8 cellular contexts compared by ENCODE assay signal in genomic region chr13:60654405-60654804, GRCh38.
DNase-seq lines count a peak whose midpoint lies in the region; ATAC-seq and TF ChIP-seq lines count a peak whose summit lies in the region.

No MANE protein-coding gene starts in this region.

- no peak overlapping the region for H4K8ac ChIP-seq in IMR-90 (ENCODE audit: low read depth in 2 of 2, low read length in 2 of 2)

- no peak overlapping the region for H2AK9ac ChIP-seq in IMR-90 (replicated peaks; ENCODE audit: low read depth, low read length, poor library complexity)

- dilution Hi-C loops in IMR-90 (cut with HindIII; ENCODE audit: low sequenced_read_pairs, unreplicated experiment), result no loop called here

- no peak overlapping the region for H2AK5ac ChIP-seq in IMR-90 (ENCODE audit: low read depth, low read length)

- H3K9me1 ChIP-seq in IMR-90 (ENCODE audit: insufficient read depth, low read length), result no peaks in the 10 kb centered on the region

- no peak overlapping the region for H2BK20ac ChIP-seq in IMR-90 (ENCODE audit: low read depth, low read length)

- no TSS peak for BruUV-seq in IMR-90 (replicated peaks; lab: Mats Ljungman, UMichigan)

- H3K4me2 ChIP-seq in IMR-90 (ENCODE audit: low read depth, low read length), result no peak overlapping the region

- no peak overlapping the region for H3K18ac ChIP-seq in IMR-90 (ENCODE audit: low read depth, low read length)

- H3K4ac ChIP-seq in IMR-90 (ENCODE audit: low read depth, low read length), result no peak overlapping the region

- H2AFZ ChIP-seq in IMR-90 (replicated peaks; ENCODE audit: low read length, poor library complexity), result no peak overlapping the region

- no peak overlapping the region for H2BK15ac ChIP-seq in IMR-90 (ENCODE audit: low read depth, low read length)

- no CpG with 5 or more reads among the region's 1 CpG for WGBS in IMR-90 (ENCODE audit: extremely low coverage in 2 of 2, insufficient read length in 1 of 2), 2 experiments
- 0% methylated on average over 1 of the region's 1 CpG for WGBS in right lobe of liver (ENCODE audit: insufficient coverage, low coverage, low lambda C conversion rate, missing lambda C conversion rate)

- no peaks in the 10 kb centered on the region for H3K79me1 ChIP-seq in IMR-90 (ENCODE audit: low read depth in 1 of 2, low read length in 2 of 2)

- H4K91ac ChIP-seq in IMR-90 (ENCODE audit: insufficient read depth, low read depth, low read length), result no peak overlapping the region

- no peak overlapping the region for H3K4me3 ChIP-seq in IMR-90 (ENCODE audit: insufficient read depth, low read depth, low read length)
- H3K4me3 ChIP-seq in brain microvascular endothelial cell (ENCODE audit: low read depth, low read length), result no peak overlapping the region
- H3K4me3 ChIP-seq in right lobe of liver, result no peak overlapping the region

- intact Hi-C loops in IMR-90 (cut with micrococcal nuclease), result no loop called here
- intact Hi-C loops in right lobe of liver (cut with DNase I), result no loop called here

- POLR2A ChIA-PET in IMR-90 (lab: Charles Lee; ENCODE audit: unreplicated experiment), result no interaction called here

- no peak overlapping the region for H3K56ac ChIP-seq in IMR-90 (ENCODE audit: extremely low read depth, insufficient read depth, low read length)

- in situ Hi-C loops in IMR-90 (cut with MboI; ENCODE audit: low sequenced_read_pairs), result no loop called here
- in situ Hi-C loops in brain microvascular endothelial cell (cut with HindIII; ENCODE audit: low pct_ligation_motif_present, low sequenced_read_pairs), result no loop called here

- ATAC-seq in IMR-90 (ENCODE audit: low read depth), result no peak
- peak; percentile 77 to 100 (median 92) for ATAC-seq in right lobe of liver
- no peak for ATAC-seq in GM21786 (IDR thresholded peaks at IDR 0.05; ENCODE audit: unreplicated experiment)
- no peak for ATAC-seq in HG03135 (IDR thresholded peaks at IDR 0.05; ENCODE audit: unreplicated experiment)
- no peak for ATAC-seq in GM19351 (IDR thresholded peaks at IDR 0.05; ENCODE audit: unreplicated experiment)

- H3K23ac ChIP-seq in IMR-90 (ENCODE audit: low read depth, low read length), result no peak overlapping the region

- H3K14ac ChIP-seq in IMR-90 (replicated peaks; ENCODE audit: low read depth, low read length), result no peak overlapping the region

- TF ChIP-seq RAD21 in IMR-90 (IDR thresholded peaks at IDR 0.05; ENCODE audit: low read length), result peak; percentile 26; the same call in 1 of the 2 replicates

- no peaks in the 10 kb centered on the region for H3K36me3 ChIP-seq in IMR-90 (ENCODE audit: control insufficient read depth, insufficient read depth, low read length)
- H3K36me3 ChIP-seq in brain microvascular endothelial cell (replicated peaks), result no peaks in the 10 kb centered on the region
- no peaks in the 10 kb centered on the region for H3K36me3 ChIP-seq in right lobe of liver

- no peaks in the 10 kb centered on the region for H4K20me1 ChIP-seq in IMR-90 (ENCODE audit: insufficient read depth, low read length)

- H2BK5ac ChIP-seq in IMR-90 (ENCODE audit: low read depth, low read length, poor library complexity, severe bottlenecking), result no peak overlapping the region

- peak; percentile 22; the same call in 1 of the 2 replicates for TF ChIP-seq CTCF in IMR-90 (conservative IDR thresholded peaks at IDR 0.05; ENCODE audit: low read depth, low read length)
- peak; percentile 65 for TF ChIP-seq CTCF in brain microvascular endothelial cell (IDR thresholded peaks at IDR 0.05; ENCODE audit: low read depth, low read length, missing control alignments)
- TF ChIP-seq CTCF in right lobe of liver (IDR thresholded peaks at IDR 0.05), result peak; percentile 18 to 70 (median 46)

- no peak overlapping the region for H4K5ac ChIP-seq in IMR-90 (ENCODE audit: low read depth, low read length)

- peak; percentile 21 for DNase-seq in COLO668 (lab: John Stamatoyannopoulos, UW; ENCODE audit: unreplicated experiment)
- no peak for DNase-seq in IMR-90
- DNase-seq in brain microvascular endothelial cell, result peak; percentile 6
- DNase-seq in right lobe of liver, result peak; percentile 38 to 75 (median 73)
- no peak for DNase-seq in NCI-H2029 treated with DMSO at 0.1 percent for 48 hours (lab: John Stamatoyannopoulos, UW)

- no peak overlapping the region for H2BK120ac ChIP-seq in IMR-90 (ENCODE audit: low read depth, low read length)

- H3K9ac ChIP-seq in IMR-90 (ENCODE audit: low read depth, low read length), result no peak overlapping the region

- H3K27ac ChIP-seq in IMR-90 (ENCODE audit: insufficient read depth, low read length) (no peak overlapping the region), brain microvascular endothelial cell (no peak overlapping the region), right lobe of liver (no peak overlapping the region)

- H3K9me3 ChIP-seq in IMR-90 (ENCODE audit: control insufficient read depth, insufficient read depth, low read length) (no peaks in the 10 kb centered on the region), right lobe of liver (no peaks in the 10 kb centered on the region)

- H3K4me1 ChIP-seq in IMR-90 (ENCODE audit: control insufficient read depth, insufficient read depth, low read length), result no peaks in the 10 kb centered on the region
- no peaks in the 10 kb centered on the region for H3K4me1 ChIP-seq in right lobe of liver

- TF ChIP-seq POLR2A in IMR-90 (IDR thresholded peaks at IDR 0.05; ENCODE audit: low read depth, low read length) (no peak), right lobe of liver (IDR thresholded peaks at IDR 0.05) (no peak)

- CTCF ChIA-PET in IMR-90 (lab: Yijun Ruan, JAX), result no interaction called here

- no peaks in the 10 kb centered on the region for H3K27me3 ChIP-seq in IMR-90 (ENCODE audit: control insufficient read depth, insufficient read depth, low read length)
- H3K27me3 ChIP-seq in brain microvascular endothelial cell (replicated peaks), result no peaks in the 10 kb centered on the region
- H3K27me3 ChIP-seq in right lobe of liver, result no peaks in the 10 kb centered on the region

TF ChIP-seq in IMR-90, 13 proteins besides CTCF, POLR2A, EP300 and RAD21:
- TF ChIP-seq, protein P1, sequence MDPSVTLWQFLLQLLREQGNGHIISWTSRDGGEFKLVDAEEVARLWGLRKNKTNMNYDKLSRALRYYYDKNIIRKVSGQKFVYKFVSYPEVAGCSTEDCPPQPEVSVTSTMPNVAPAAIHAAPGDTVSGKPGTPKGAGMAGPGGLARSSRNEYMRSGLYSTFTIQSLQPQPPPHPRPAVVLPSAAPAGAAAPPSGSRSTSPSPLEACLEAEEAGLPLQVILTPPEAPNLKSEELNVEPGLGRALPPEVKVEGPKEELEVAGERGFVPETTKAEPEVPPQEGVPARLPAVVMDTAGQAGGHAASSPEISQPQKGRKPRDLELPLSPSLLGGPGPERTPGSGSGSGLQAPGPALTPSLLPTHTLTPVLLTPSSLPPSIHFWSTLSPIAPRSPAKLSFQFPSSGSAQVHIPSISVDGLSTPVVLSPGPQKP (IDR thresholded peaks at IDR 0.05; ENCODE audit: borderline replicate concordance, low read depth, low read length), result no peak
- no peak for TF ChIP-seq FOS (IDR thresholded peaks at IDR 0.05; ENCODE audit: low read depth, low read length)
- no peak for TF ChIP-seq RCOR1 (IDR thresholded peaks at IDR 0.05; ENCODE audit: insufficient replicate concordance, low read length)
- no peak for TF ChIP-seq SMC3 (IDR thresholded peaks at IDR 0.05; ENCODE audit: low read depth, low read length)

Comparison
In these comparisons a context has a peak if more than half of its experiments do, and no peak if none do; other contexts are left out.
1. DNase-seq: peak in COLO668 (single experiment), brain microvascular endothelial cell (single experiment) and right lobe of liver (3 of 3); none in IMR-90 (single experiment) and NCI-H2029 treated with DMSO at 0.1 percent for 48 hours (single experiment).
2. ATAC-seq: peak in right lobe of liver (4 of 4); none in IMR-90 (single experiment), GM21786 (single experiment), HG03135 (single experiment) and GM19351 (single experiment).
3. Peak in every context shown above with its lines, with median percentiles within 50 percentile points of each other: CTCF ChIP-seq.